1 cellular context compared by ENCODE assay signal in the genomic region with DNA sequence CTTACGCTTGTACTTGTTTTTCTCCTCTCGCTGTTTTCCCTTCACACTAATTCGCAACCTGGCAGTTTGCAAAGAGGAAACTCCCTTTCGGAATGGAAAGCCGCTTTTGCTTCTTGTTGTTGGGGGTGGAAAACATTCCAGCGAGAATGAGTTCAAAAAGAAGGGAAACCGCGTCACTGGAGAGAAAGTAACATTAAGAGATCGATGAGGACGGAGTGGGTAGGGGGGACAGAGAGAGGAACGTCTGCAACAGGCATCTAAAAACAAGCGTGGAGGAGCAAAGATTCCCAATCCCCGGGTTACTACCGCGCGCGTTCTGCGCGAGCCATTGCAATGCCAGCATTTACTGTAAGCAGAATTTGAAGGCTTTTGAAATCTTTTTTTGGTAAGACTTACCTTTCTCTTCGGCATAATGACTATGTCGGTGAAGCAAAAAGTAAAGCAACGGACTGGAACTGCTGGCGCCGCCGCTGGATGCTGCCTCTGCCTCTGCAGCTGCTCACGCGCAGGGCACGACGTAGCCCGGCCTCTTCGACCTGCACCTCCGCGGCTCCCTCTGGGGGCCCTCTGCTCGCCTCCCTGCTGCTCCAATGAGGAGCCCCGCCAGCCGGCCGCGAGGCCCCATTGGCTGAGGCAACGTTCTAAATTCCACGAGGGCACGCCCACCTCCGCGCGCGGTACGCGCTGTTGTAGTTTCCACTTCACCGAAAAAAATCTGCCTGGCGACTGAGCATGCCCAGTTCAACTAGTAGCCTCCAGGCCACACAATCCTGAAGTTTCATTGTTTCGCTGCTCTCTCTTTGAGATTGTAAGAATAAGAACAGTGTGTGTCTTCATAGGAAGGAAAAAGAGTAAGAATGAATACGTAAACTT.
TF ChIP-seq lines count a peak whose summit lies in the region.

Gene HMGN3 (minus strand): TSS at position 533 of the 873 bp plus-strand sequence.

TF ChIP-seq in K562, 482 proteins besides CTCF, POLR2A, EP300 and RAD21 (continued from another document):
- TF ChIP-seq, protein P1, sequence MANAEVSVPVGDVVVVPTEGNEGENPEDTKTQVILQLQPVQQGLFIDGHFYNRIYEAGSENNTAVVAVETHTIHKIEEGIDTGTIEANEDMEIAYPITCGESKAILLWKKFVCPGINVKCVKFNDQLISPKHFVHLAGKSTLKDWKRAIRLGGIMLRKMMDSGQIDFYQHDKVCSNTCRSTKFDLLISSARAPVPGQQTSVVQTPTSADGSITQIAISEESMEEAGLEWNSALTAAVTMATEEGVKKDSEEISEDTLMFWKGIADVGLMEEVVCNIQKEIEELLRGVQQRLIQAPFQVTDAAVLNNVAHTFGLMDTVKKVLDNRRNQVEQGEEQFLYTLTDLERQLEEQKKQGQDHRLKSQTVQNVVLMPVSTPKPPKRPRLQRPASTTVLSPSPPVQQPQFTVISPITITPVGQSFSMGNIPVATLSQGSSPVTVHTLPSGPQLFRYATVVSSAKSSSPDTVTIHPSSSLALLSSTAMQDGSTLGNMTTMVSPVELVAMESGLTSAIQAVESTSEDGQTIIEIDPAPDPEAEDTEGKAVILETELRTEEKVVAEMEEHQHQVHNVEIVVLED (CRISPR knock-in tag; IDR thresholded peaks at IDR 0.05), result peak; percentile 45
- TF ChIP-seq YY1 (IDR thresholded peaks at IDR 0.05; ENCODE audit: borderline replicate concordance in 1 of 3, control insufficient read depth in 1 of 3, extremely low read depth in 1 of 3, insufficient read depth in 3 of 3, insufficient read length in 1 of 3, insufficient replicate concordance in 2 of 3, low read depth in 1 of 3, low read length in 2 of 3), result peak in 1 of 3 experiments; percentile 46
- TF ChIP-seq MBD2 (IDR thresholded peaks at IDR 0.05; ENCODE audit: borderline replicate concordance, low read depth), result 0 out of 2 replicates have a peak, but pooled peaks have one; percentile 43
- TF ChIP-seq BRD9 (IDR thresholded peaks at IDR 0.05; ENCODE audit: low read depth, partially characterized antibody), result no peak
- no peak for TF ChIP-seq PRPF4 (IDR thresholded peaks at IDR 0.05; ENCODE audit: insufficient read depth, low read depth, low read length, poor library complexity, severe bottlenecking)
- 0 out of 2 replicates have a peak, but pooled peaks have one; percentile 29 for TF ChIP-seq SOX6 (IDR thresholded peaks at IDR 0.05)
- no peak for TF ChIP-seq CEBPZ (IDR thresholded peaks at IDR 0.05; ENCODE audit: borderline replicate concordance, low read depth, low read length)
- TF ChIP-seq NR2C1 (IDR thresholded peaks at IDR 0.05), result no peak
- no peak for TF ChIP-seq NR2C1 (tag; IDR thresholded peaks at IDR 0.05)
- TF ChIP-seq LARP7 (IDR thresholded peaks at IDR 0.05), result no peak
- no peak for TF ChIP-seq DIDO1 (tag; IDR thresholded peaks at IDR 0.05; ENCODE audit: low read depth)
- no peak for TF ChIP-seq ZFPM2 (CRISPR knock-in tag; IDR thresholded peaks at IDR 0.05)
- no peak for TF ChIP-seq FOXJ3 (CRISPR knock-in tag; IDR thresholded peaks at IDR 0.05)
- TF ChIP-seq FOS (IDR thresholded peaks at IDR 0.05; ENCODE audit: extremely low read depth, insufficient read length), result peak; percentile 73
- TF ChIP-seq POLR2G (IDR thresholded peaks at IDR 0.05; ENCODE audit: low read depth, low read length), result peak; percentile 80
- TF ChIP-seq ZNF384 (IDR thresholded peaks at IDR 0.05; ENCODE audit: low read depth, low read length), result 0 out of 2 replicates have a peak, but pooled peaks have one; percentile 42
- TF ChIP-seq CREB1 (IDR thresholded peaks at IDR 0.05), result no peak; the same call in 1 of the 2 replicates
- TF ChIP-seq CREB1 (CRISPR knock-in tag; IDR thresholded peaks at IDR 0.05), result peak; percentile 53; the same call in 1 of the 2 replicates
- peak; percentile 68 for TF ChIP-seq ASH1L (IDR thresholded peaks at IDR 0.05; ENCODE audit: borderline replicate concordance, low read depth, partially characterized antibody)
- TF ChIP-seq EGR1 (conservative IDR thresholded peaks at IDR 0.05), result peak; percentile 21; the same call in 1 of the 2 replicates
- TF ChIP-seq ZNF274 (IDR thresholded peaks at IDR 0.05; ENCODE audit: borderline replicate concordance, low read depth, low read length), result no peak
- peak; percentile 43; the same call in 1 of the 2 replicates for TF ChIP-seq RBFOX2 (IDR thresholded peaks at IDR 0.05; ENCODE audit: low read depth, low read length)
- TF ChIP-seq ZNF253 (CRISPR knock-in tag; conservative IDR thresholded peaks at IDR 0.05), result no peak
- no peak for TF ChIP-seq CLOCK (CRISPR knock-in tag; IDR thresholded peaks at IDR 0.05; ENCODE audit: borderline replicate concordance)
- TF ChIP-seq PATZ1 (CRISPR knock-in tag; IDR thresholded peaks at IDR 0.05; ENCODE audit: borderline replicate concordance), result no peak
- TF ChIP-seq, protein P2, sequence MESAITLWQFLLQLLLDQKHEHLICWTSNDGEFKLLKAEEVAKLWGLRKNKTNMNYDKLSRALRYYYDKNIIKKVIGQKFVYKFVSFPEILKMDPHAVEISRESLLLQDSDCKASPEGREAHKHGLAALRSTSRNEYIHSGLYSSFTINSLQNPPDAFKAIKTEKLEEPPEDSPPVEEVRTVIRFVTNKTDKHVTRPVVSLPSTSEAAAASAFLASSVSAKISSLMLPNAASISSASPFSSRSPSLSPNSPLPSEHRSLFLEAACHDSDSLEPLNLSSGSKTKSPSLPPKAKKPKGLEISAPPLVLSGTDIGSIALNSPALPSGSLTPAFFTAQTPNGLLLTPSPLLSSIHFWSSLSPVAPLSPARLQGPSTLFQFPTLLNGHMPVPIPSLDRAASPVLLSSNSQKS (CRISPR knock-in tag; IDR thresholded peaks at IDR 0.05), result no peak
- peak; percentile 32; the same call in 1 of the 2 replicates for TF ChIP-seq SUPT5H (IDR thresholded peaks at IDR 0.05)
- no peak for TF ChIP-seq POLR2H (tag; IDR thresholded peaks at IDR 0.05; ENCODE audit: low read depth)
- TF ChIP-seq FOXA3 (CRISPR knock-in tag; conservative IDR thresholded peaks at IDR 0.05 in 1 of 2, IDR thresholded peaks at IDR 0.05 in 1 of 2), result no peak
- TF ChIP-seq DDX20 (tag; IDR thresholded peaks at IDR 0.05; ENCODE audit: low read depth), result no peak
- TF ChIP-seq CC2D1A (IDR thresholded peaks at IDR 0.05), result peak; percentile 12; the same call in 1 of the 2 replicates
- TF ChIP-seq TEAD4 (IDR thresholded peaks at IDR 0.05; ENCODE audit: low read length), result peak; percentile 46
- TF ChIP-seq TEAD4 (CRISPR knock-in tag; IDR thresholded peaks at IDR 0.05; ENCODE audit: borderline replicate concordance), result no peak
- TF ChIP-seq, protein P3, sequence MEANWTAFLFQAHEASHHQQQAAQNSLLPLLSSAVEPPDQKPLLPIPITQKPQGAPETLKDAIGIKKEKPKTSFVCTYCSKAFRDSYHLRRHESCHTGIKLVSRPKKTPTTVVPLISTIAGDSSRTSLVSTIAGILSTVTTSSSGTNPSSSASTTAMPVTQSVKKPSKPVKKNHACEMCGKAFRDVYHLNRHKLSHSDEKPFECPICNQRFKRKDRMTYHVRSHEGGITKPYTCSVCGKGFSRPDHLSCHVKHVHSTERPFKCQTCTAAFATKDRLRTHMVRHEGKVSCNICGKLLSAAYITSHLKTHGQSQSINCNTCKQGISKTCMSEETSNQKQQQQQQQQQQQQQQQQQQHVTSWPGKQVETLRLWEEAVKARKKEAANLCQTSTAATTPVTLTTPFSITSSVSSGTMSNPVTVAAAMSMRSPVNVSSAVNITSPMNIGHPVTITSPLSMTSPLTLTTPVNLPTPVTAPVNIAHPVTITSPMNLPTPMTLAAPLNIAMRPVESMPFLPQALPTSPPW (CRISPR knock-in tag; IDR thresholded peaks at IDR 0.05), result peak; percentile 37; the same call in 1 of the 2 replicates
- peak; percentile 51 for TF ChIP-seq TBP (optimal IDR thresholded peaks at IDR 0.05; ENCODE audit: low read depth, low read length)
- peak; percentile 35 for TF ChIP-seq CCNT2 (IDR thresholded peaks at IDR 0.05; ENCODE audit: borderline replicate concordance, extremely low read depth, insufficient read length, low read depth, low read length)
- no peak for TF ChIP-seq BCOR (IDR thresholded peaks at IDR 0.05)
- no peak for TF ChIP-seq ATF1 (CRISPR knock-in tag; IDR thresholded peaks at IDR 0.05)
- TF ChIP-seq ATF1 (tag; IDR thresholded peaks at IDR 0.05), result peak; percentile 72
- peak; percentile 99 for TF ChIP-seq L3MBTL2 (IDR thresholded peaks at IDR 0.05)
- peak; percentile 15 for TF ChIP-seq TAF1 (IDR thresholded peaks at IDR 0.05; ENCODE audit: control insufficient read depth, extremely low read depth, insufficient read depth, low read length, severe bottlenecking)
- TF ChIP-seq MCM3 (IDR thresholded peaks at IDR 0.05), result no peak
- TF ChIP-seq BHLHE40 (IDR thresholded peaks at IDR 0.05; ENCODE audit: low read length), result peak; percentile 82
- no peak for TF ChIP-seq TFAM (CRISPR knock-in tag; conservative IDR thresholded peaks at IDR 0.05)
- peak; percentile 27; the same call in 1 of the 2 replicates for TF ChIP-seq C11orf30 (IDR thresholded peaks at IDR 0.05; ENCODE audit: low read depth)
- TF ChIP-seq, protein P4, sequence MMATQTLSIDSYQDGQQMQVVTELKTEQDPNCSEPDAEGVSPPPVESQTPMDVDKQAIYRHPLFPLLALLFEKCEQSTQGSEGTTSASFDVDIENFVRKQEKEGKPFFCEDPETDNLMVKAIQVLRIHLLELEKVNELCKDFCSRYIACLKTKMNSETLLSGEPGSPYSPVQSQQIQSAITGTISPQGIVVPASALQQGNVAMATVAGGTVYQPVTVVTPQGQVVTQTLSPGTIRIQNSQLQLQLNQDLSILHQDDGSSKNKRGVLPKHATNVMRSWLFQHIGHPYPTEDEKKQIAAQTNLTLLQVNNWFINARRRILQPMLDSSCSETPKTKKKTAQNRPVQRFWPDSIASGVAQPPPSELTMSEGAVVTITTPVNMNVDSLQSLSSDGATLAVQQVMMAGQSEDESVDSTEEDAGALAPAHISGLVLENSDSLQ (IDR thresholded peaks at IDR 0.05), result peak; percentile 9; the same call in 1 of the 2 replicates
- TF ChIP-seq CBX3 (IDR thresholded peaks at IDR 0.05; ENCODE audit: borderline replicate concordance in 1 of 2, low read length in 2 of 2), result peak in 1 of 2 experiments; percentile 63; a peak in 1 of 3 replicates
- TF ChIP-seq DMBX1 (CRISPR knock-in tag; IDR thresholded peaks at IDR 0.05; ENCODE audit: borderline replicate concordance), result peak; percentile 55; the same call in 1 of the 2 replicates
- TF ChIP-seq HCFC1 (IDR thresholded peaks at IDR 0.05; ENCODE audit: low read depth, low read length), result 0 out of 2 replicates have a peak, but pooled peaks have one; percentile 9
- TF ChIP-seq MAFG (tag; conservative IDR thresholded peaks at IDR 0.05), result no peak
- no peak for TF ChIP-seq ZFX (CRISPR knock-in tag; IDR thresholded peaks at IDR 0.05)
